ENCODE assay signal across 13 cellular contexts in the genomic region with DNA sequence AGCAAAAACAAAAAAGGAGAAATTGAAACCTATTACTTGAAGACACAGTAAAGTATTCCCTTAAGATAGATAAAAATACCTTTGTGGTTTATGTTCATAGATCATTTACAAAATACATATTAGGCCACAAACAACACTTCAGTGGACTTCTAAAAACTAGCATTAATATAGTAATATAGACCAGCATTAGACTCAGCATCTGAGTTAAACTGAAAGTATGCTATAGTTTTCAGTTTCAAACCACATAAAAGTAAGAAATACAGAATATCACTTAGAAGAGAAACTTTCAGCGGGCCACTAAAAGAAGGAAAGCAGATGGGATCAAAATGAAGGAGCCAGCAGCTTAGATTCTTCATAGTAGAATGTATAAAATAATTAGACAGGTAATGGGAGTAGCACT.
A peak's percentile ranks its signal among the peaks of the same experiment; 100 is the strongest.
DNase-seq lines count a peak whose midpoint lies in the region; ATAC-seq and TF ChIP-seq lines count a peak whose summit lies in the region.
"Had no signal": no experiment of that assay in that cellular context is flagged by ENCODE, and none has a peak within 500 bp of the region (broad histone marks: within the 10 kb centered on the region; RNA-seq: fewer than 3 reads in every experiment).

No MANE protein-coding gene starts in this region.

- no peak for TF ChIP-seq CTCF in GM13977 (IDR thresholded peaks at IDR 0.05; ENCODE audit: extremely low read depth, insufficient read depth, missing control alignments)
- TF ChIP-seq CTCF in BE2C (IDR thresholded peaks at IDR 0.05; ENCODE audit: low read depth, low read length) = no peak
- no peak for TF ChIP-seq CTCF in PC-3 (conservative IDR thresholded peaks at IDR 0.05; ENCODE audit: low read depth, low read length)

- DNase-seq in GM13977 (ENCODE audit: low spot score) (peak; percentile 45), HEK293T (ENCODE audit: extremely low spot score) (no peak), BE2C (no peak), PC-3 (no peak), caudate nucleus (lab: John Stamatoyannopoulos, UW) (no peak)
- DNase-seq: activated naive CD4-positive, alpha-beta T cell treated with Interleukin-2 at 50 U/mL for 16 hours; heart right ventricle; mesendoderm; NCI-H2081; SJCRH30 had no signal

- H3K4me1 ChIP-seq in BE2C (0 out of 2 replicates have a peak, but pooled peaks cover 3% of the 10 kb centered on the region), PC-3 (ENCODE audit: insufficient read depth, low read length) (no peaks in the 10 kb centered on the region)
- H3K4me1 ChIP-seq: heart right ventricle, SJCRH30 had no signal

- H2AFZ ChIP-seq in PC-3 (ENCODE audit: low read length) = no peak overlapping the region

- no peaks in the 10 kb centered on the region for H4K20me1 ChIP-seq in PC-3 (ENCODE audit: low read length)

- intact Hi-C loops in PC-3 (cut with micrococcal nuclease) = no loop called here

- POLR2A ChIA-PET in HEK293T (lab: Yijun Ruan, JAX) = no interaction called here
- POLR2A ChIA-PET in PC-3 (lab: Charles Lee; ENCODE audit: unreplicated experiment) = no interaction called here

- ATAC-seq in GM19438 (IDR thresholded peaks at IDR 0.05; ENCODE audit: low read depth, unreplicated experiment) (peak; percentile 95), HG02870 (IDR thresholded peaks at IDR 0.05; ENCODE audit: unreplicated experiment) (peak; percentile 96), HG03558 (IDR thresholded peaks at IDR 0.05; ENCODE audit: extremely low read depth, unreplicated experiment) (peak; percentile 92), PC-3 (no peak)
- ATAC-seq: heart right ventricle had no signal

- H3K9ac ChIP-seq in PC-3 (ENCODE audit: low read length) = no peak overlapping the region

- H3F3A ChIP-seq in PC-3 (ENCODE audit: low read length, unreplicated experiment) = no peaks in the 10 kb centered on the region

- H3K36me3 ChIP-seq in BE2C (no peaks in the 10 kb centered on the region), PC-3 (ENCODE audit: low read depth, low read length) (no peaks in the 10 kb centered on the region)

- H3K27me3 ChIP-seq in BE2C = no peaks in the 10 kb centered on the region
- H3K27me3 ChIP-seq in PC-3 (ENCODE audit: low read length) = no peaks in the 10 kb centered on the region
- H3K27me3 ChIP-seq: heart right ventricle, SJCRH30 had no signal

- H3K27ac ChIP-seq in PC-3 (ENCODE audit: low read length) = no peak overlapping the region
- no peak overlapping the region for H3K27ac ChIP-seq in caudate nucleus (ENCODE audit: low read depth, low read length)
- H3K27ac ChIP-seq: heart right ventricle, SJCRH30 had no signal

- in situ Hi-C loops in GM13977 (cut with MboI; ENCODE audit: low pct_unique_long_range_greater_than_20kb, low sequenced_read_pairs, unreplicated experiment) = no loop called here

- H3K4me2 ChIP-seq in PC-3 (ENCODE audit: low read length) = no peak overlapping the region

- no peak overlapping the region for H3K4me3 ChIP-seq in BE2C (ENCODE audit: low read depth, low read length)
- no peak overlapping the region for H3K4me3 ChIP-seq in PC-3 (ENCODE audit: low read length)
- H3K4me3 ChIP-seq: heart right ventricle, SJCRH30 had no signal

- CTCF ChIA-PET in HEK293T (lab: Yijun Ruan, JAX) = no interaction called here
- CTCF ChIA-PET in PC-3 (lab: Charles Lee) = no interaction called here

- no TSS peak for BruUV-seq in PC-3 (replicated peaks; lab: Mats Ljungman, UMichigan)

- no peaks in the 10 kb centered on the region for H3K9me2 ChIP-seq in PC-3 (replicated peaks; ENCODE audit: low read length)

- no peaks in the 10 kb centered on the region for H3K79me2 ChIP-seq in PC-3 (ENCODE audit: low read length)

- H3K9me3 ChIP-seq in BE2C (no peaks in the 10 kb centered on the region), PC-3 (ENCODE audit: low read length) (no peaks in the 10 kb centered on the region)
- H3K9me3 ChIP-seq: heart right ventricle, SJCRH30 had no signal

TF ChIP-seq in HEK293T, 16 proteins besides CTCF, POLR2A, EP300 and RAD21:
- TF ChIP-seq, protein P1, sequence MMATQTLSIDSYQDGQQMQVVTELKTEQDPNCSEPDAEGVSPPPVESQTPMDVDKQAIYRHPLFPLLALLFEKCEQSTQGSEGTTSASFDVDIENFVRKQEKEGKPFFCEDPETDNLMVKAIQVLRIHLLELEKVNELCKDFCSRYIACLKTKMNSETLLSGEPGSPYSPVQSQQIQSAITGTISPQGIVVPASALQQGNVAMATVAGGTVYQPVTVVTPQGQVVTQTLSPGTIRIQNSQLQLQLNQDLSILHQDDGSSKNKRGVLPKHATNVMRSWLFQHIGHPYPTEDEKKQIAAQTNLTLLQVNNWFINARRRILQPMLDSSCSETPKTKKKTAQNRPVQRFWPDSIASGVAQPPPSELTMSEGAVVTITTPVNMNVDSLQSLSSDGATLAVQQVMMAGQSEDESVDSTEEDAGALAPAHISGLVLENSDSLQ (IDR thresholded peaks at IDR 0.05) = no peak
